1 cellular context compared by ENCODE assay signal in genomic region chr7:76359111-76359986, GRCh38.
TF ChIP-seq lines count a peak whose summit lies in the region.

No MANE protein-coding gene starts in this region.

TF ChIP-seq in K562, 482 proteins besides CTCF, POLR2A, EP300 and RAD21 (continued from another document and continues in another):
- no peak for TF ChIP-seq ZNF398 (CRISPR knock-in tag; IDR thresholded peaks at IDR 0.05)
- peak; percentile 85 for TF ChIP-seq ZBTB2 (IDR thresholded peaks at IDR 0.05)
- no peak for TF ChIP-seq THRAP3 (IDR thresholded peaks at IDR 0.05; ENCODE audit: borderline replicate concordance)
- TF ChIP-seq ZNF324 (CRISPR knock-in tag; IDR thresholded peaks at IDR 0.05): no peak
- no peak for TF ChIP-seq KDM5B (IDR thresholded peaks at IDR 0.05; ENCODE audit: insufficient replicate concordance, low read depth, low read length)
- TF ChIP-seq BRD9 (IDR thresholded peaks at IDR 0.05; ENCODE audit: low read depth, partially characterized antibody): peak; percentile 93
- TF ChIP-seq ZNF212 (CRISPR knock-in tag; IDR thresholded peaks at IDR 0.05): no peak
- no peak for TF ChIP-seq ZEB2 (IDR thresholded peaks at IDR 0.05)
- TF ChIP-seq ZNF766 (CRISPR knock-in tag; conservative IDR thresholded peaks at IDR 0.05): peak; percentile 73; the same call in 1 of the 2 replicates
- TF ChIP-seq CBFB (CRISPR knock-in tag; IDR thresholded peaks at IDR 0.05): 0 out of 2 replicates have a peak, but pooled peaks have one; percentile 27
- no peak for TF ChIP-seq RBM17 (IDR thresholded peaks at IDR 0.05; ENCODE audit: borderline replicate concordance, low read depth, low read length)
- no peak for TF ChIP-seq RBFOX2 (IDR thresholded peaks at IDR 0.05; ENCODE audit: low read depth, low read length)
- no peak for TF ChIP-seq E4F1 (CRISPR knock-in tag; IDR thresholded peaks at IDR 0.05; ENCODE audit: borderline replicate concordance)
- no peak for TF ChIP-seq RFX5 (IDR thresholded peaks at IDR 0.05; ENCODE audit: low read depth, low read length)
- no peak for TF ChIP-seq ZNF253 (CRISPR knock-in tag; conservative IDR thresholded peaks at IDR 0.05)
- TF ChIP-seq HBP1 (CRISPR knock-in tag; IDR thresholded peaks at IDR 0.05): 0 out of 2 replicates have a peak, but pooled peaks have one; percentile 9
- no peak for TF ChIP-seq ZNF184 (CRISPR knock-in tag; IDR thresholded peaks at IDR 0.05)
- no peak for TF ChIP-seq ZBTB5 (IDR thresholded peaks at IDR 0.05)
- peak in 1 of 2 experiments; percentile 36; a peak in 1 of 4 replicates for TF ChIP-seq FOXK2 (conservative IDR thresholded peaks at IDR 0.05 in 1 of 2, IDR thresholded peaks at IDR 0.05 in 1 of 2; ENCODE audit: low read depth in 2 of 2)
- no peak for TF ChIP-seq HDAC6 (IDR thresholded peaks at IDR 0.05; ENCODE audit: low read depth, low read length)
- no peak for TF ChIP-seq ADNP (tag; IDR thresholded peaks at IDR 0.05)
- no peak for TF ChIP-seq FOXJ2 (tag; IDR thresholded peaks at IDR 0.05)
- TF ChIP-seq CHD2 (IDR thresholded peaks at IDR 0.05; ENCODE audit: low read depth, low read length): no peak; the same call in none of the 2 replicates
- TF ChIP-seq ZNF449 (CRISPR knock-in tag; IDR thresholded peaks at IDR 0.05): no peak
- TF ChIP-seq ZNF217 (CRISPR knock-in tag; IDR thresholded peaks at IDR 0.05): no peak
- TF ChIP-seq ELK3 (CRISPR knock-in tag; IDR thresholded peaks at IDR 0.05): no peak
- TF ChIP-seq ZNF778 (CRISPR knock-in tag; IDR thresholded peaks at IDR 0.05): no peak
- no peak for TF ChIP-seq FOXA3 (CRISPR knock-in tag; conservative IDR thresholded peaks at IDR 0.05 in 1 of 2, IDR thresholded peaks at IDR 0.05 in 1 of 2)
- no peak for TF ChIP-seq ELF2 (CRISPR knock-in tag; IDR thresholded peaks at IDR 0.05)
- no peak for TF ChIP-seq NFXL1 (CRISPR knock-in tag; IDR thresholded peaks at IDR 0.05)
- no peak for TF ChIP-seq ATF1 (CRISPR knock-in tag; IDR thresholded peaks at IDR 0.05)
- peak; percentile 58 for TF ChIP-seq ATF1 (tag; IDR thresholded peaks at IDR 0.05)
- no peak for TF ChIP-seq ZNF707 (CRISPR knock-in tag; conservative IDR thresholded peaks at IDR 0.05)
- no peak for TF ChIP-seq ATF6 (CRISPR knock-in tag; IDR thresholded peaks at IDR 0.05)
- TF ChIP-seq RBM15 (IDR thresholded peaks at IDR 0.05; ENCODE audit: insufficient read depth, low read length): no peak
- 0 out of 2 replicates have a peak, but pooled peaks have one; percentile 36 for TF ChIP-seq TARDBP (IDR thresholded peaks at IDR 0.05)
- TF ChIP-seq E2F4 (CRISPR knock-in tag; IDR thresholded peaks at IDR 0.05; ENCODE audit: low read depth): no peak
- TF ChIP-seq FOXO4 (CRISPR knock-in tag; IDR thresholded peaks at IDR 0.05): no peak
- no peak for TF ChIP-seq SRSF9 (IDR thresholded peaks at IDR 0.05; ENCODE audit: borderline replicate concordance, low read depth, low read length)
- TF ChIP-seq NCOA2 (IDR thresholded peaks at IDR 0.05; ENCODE audit: partially characterized antibody in 2 of 2): no peak
- no peak for TF ChIP-seq HIVEP1 (CRISPR knock-in tag; IDR thresholded peaks at IDR 0.05)
